Comparison of ENCODE assay signal across 23 cellular contexts in genomic region chr17:48128411-48128810, GRCh38.
"Had no signal": no experiment of that assay in that cellular context is flagged by ENCODE, and none has a peak within 500 bp of the region (broad histone marks: within the 10 kb centered on the region; RNA-seq: fewer than 3 reads in every experiment).

No MANE protein-coding gene starts in this region.

- H3K27me3 ChIP-seq: gastroesophageal sphincter, neutrophil, spleen, transverse colon had no signal

- H3K27me3 Mint-ChIP-seq: stimulated activated naive B cell treated with anti-CD40 and anti-IgM and Interleukin-4, amounts not matched to agents 10 μg/mL and 1 μg/mL and 100 μg/mL, for 72 hours; stimulated activated naive CD8-positive, alpha-beta T cell treated with anti-CD3 and anti-CD28 coated beads, Interleukin-15, amount 100 ng/mL, for 72 hours had no signal

- H3K27ac Mint-ChIP-seq: nephron progenitor cell; stimulated activated naive B cell treated with anti-CD40 and anti-IgM and Interleukin-4, amounts not matched to agents 10 μg/mL and 1 μg/mL and 100 μg/mL, for 72 hours had no signal

- H3K9me3 ChIP-seq: esophagus muscularis mucosa, gastroesophageal sphincter, neutrophil, psoas muscle, spleen, thoracic aorta, transverse colon had no signal

- ATAC-seq: gastroesophageal sphincter; left ventricle myocardium superior; psoas muscle; sciatic nerve; stimulated activated naive B cell treated with anti-CD40 and anti-IgM and Interleukin-4, amounts not matched to agents 10 μg/mL and 1 μg/mL and 100 μg/mL, for 72 hours; stimulated activated naive CD8-positive, alpha-beta T cell treated with anti-CD3 and anti-CD28 coated beads, Interleukin-15, amount 100 ng/mL, for 72 hours had no signal

- H3K36me3 ChIP-seq: thoracic aorta had no signal

- H3K4me3 Mint-ChIP-seq: nephron progenitor cell; stimulated activated naive B cell treated with anti-CD40 and anti-IgM and Interleukin-4, amounts not matched to agents 10 μg/mL and 1 μg/mL and 100 μg/mL, for 72 hours; stimulated activated naive CD8-positive, alpha-beta T cell treated with anti-CD3 and anti-CD28 coated beads, Interleukin-15, amount 100 ng/mL, for 72 hours had no signal

- H3K27ac ChIP-seq: coronary artery, esophagus muscularis mucosa, gastroesophageal sphincter, neutrophil, psoas muscle, spleen, thoracic aorta, transverse colon had no signal

- H3K9me3 Mint-ChIP-seq: nephron progenitor cell; stimulated activated naive B cell treated with anti-CD40 and anti-IgM and Interleukin-4, amounts not matched to agents 10 μg/mL and 1 μg/mL and 100 μg/mL, for 72 hours; stimulated activated naive CD8-positive, alpha-beta T cell treated with anti-CD3 and anti-CD28 coated beads, Interleukin-15, amount 100 ng/mL, for 72 hours had no signal

- FAIRE-seq: endometrium had no signal

- DNase-seq: effector CD8-positive, alpha-beta T cell; left colon; left ventricle myocardium superior; mesenchymal stem cell; midbrain; nephron progenitor cell; psoas muscle; retina; spleen; stimulated activated CD4-positive, alpha-beta T cell treated with anti-CD3 and anti-CD28 coated beads, Interleukin-15, amount 100 ng/mL, for 24 hours; stimulated activated CD4-positive, alpha-beta T cell treated with anti-CD3 and anti-CD28 coated beads, Interleukin-1b, Interleukin-23, amount 100 ng/mL, for 48 hours; stimulated activated CD4-positive, alpha-beta T cell treated with anti-CD3 and anti-CD28 coated beads, Interleukin-4, amount 100 ng/mL, for 24 hours; stimulated activated naive B cell treated with anti-CD40 and anti-IgM and Interleukin-4, amounts not matched to agents 10 μg/mL and 1 μg/mL and 100 μg/mL, for 72 hours; stimulated activated naive CD8-positive, alpha-beta T cell treated with anti-CD3 and anti-CD28 coated beads, Interleukin-15, amount 100 ng/mL, for 72 hours; transverse colon had no signal

- H3K4me1 Mint-ChIP-seq: stimulated activated naive CD8-positive, alpha-beta T cell treated with anti-CD3 and anti-CD28 coated beads, Interleukin-15, amount 100 ng/mL, for 72 hours had no signal

- H3K4me3 ChIP-seq: coronary artery, esophagus muscularis mucosa, gastroesophageal sphincter, lung, psoas muscle, spleen, thoracic aorta, transverse colon had no signal

- H3K4me1 ChIP-seq: psoas muscle had no signal
